ENCODE assay signal across 8 cellular contexts in the genomic region with DNA sequence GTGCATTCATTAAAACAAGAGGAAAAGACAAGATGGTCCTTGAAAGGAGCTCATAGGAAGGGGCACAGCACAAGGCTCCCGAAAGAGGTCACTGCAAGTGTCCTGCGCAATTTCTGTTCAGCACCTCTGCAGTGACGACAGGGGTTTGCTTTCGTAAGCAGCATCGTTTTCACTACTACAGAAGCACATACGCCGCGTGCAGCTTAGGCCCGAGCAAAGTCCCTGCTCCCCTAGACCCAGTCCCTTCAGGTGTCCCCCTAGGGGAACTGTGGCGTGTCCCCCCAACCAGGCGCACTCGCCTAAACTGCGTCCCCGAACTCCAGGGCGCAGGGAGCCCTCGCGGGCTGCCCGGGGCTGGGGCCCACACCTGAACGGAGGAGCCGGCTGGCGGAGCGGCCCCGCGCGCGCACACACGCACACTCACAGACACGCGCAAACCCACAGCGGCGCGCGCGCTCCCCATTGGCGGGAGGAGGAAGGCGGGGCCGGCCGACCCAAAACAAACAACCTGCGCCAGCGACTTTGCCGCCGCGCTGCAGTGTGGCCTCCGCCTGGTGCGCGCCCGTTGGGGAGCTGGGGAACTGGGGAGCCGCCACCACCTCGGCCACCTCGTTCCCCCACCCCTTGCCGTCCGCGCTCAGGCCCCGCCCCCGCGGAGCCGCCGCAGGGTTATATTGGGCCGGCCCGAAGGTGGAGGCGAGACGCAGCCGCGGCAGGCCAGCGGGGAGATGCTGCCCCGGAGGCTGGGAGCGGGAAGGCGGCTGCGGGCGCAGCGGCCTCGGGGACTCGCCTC. TPM values are rescaled to one million over a fixed set of nuclear protein-coding genes. Genes with fewer than 3 reads are reported as not detected.
A peak's percentile ranks its signal among the peaks of the same experiment; 100 is the strongest.
DNase-seq lines count a peak whose midpoint lies in the region; ATAC-seq and TF ChIP-seq lines count a peak whose summit lies in the region.

A gene with protein sequence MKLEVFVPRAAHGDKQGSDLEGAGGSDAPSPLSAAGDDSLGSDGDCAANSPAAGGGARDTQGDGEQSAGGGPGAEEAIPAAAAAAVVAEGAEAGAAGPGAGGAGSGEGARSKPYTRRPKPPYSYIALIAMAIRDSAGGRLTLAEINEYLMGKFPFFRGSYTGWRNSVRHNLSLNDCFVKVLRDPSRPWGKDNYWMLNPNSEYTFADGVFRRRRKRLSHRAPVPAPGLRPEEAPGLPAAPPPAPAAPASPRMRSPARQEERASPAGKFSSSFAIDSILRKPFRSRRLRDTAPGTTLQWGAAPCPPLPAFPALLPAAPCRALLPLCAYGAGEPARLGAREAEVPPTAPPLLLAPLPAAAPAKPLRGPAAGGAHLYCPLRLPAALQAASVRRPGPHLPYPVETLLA (plus strand): TSS at position 699 of the 793 bp plus-strand sequence. CDS start 607 bp downstream, outside the sequence.

- peaks cover 0 to 4% (median 0%) of the 10 kb centered on the region in 5 donors for H3K9me3 Mint-ChIP-seq in CD8-positive, alpha-beta memory T cell

- CTCF ChIA-PET in CD8-positive, alpha-beta memory T cell (lab: Charles Lee), result no interaction called here

- peak within 1 kb of the TSS; percentile 51 to 58 for H3K9ac ChIP-seq in stomach smooth muscle (ENCODE audit: low read length in 2 of 2)

- peaks cover 12% of the 10 kb centered on the region for H3K27me3 ChIP-seq in CD8-positive, alpha-beta memory T cell (ENCODE audit: insufficient read depth, low read length, poor library complexity, severe bottlenecking)
- H3K27me3 ChIP-seq in MG63, result peaks cover 4% of the 10 kb centered on the region; the same call in 1 of the 2 replicates
- H3K27me3 ChIP-seq in stomach smooth muscle (ENCODE audit: control insufficient read depth in 1 of 2, insufficient read depth in 2 of 2, low read length in 2 of 2), result peaks cover 12 to 13% of the 10 kb centered on the region in 2 donors
- H3K27me3 ChIP-seq in HAP-1 (ENCODE audit: low read depth), result peaks cover 57% of the 10 kb centered on the region

- H3K36me3 ChIP-seq in CD8-positive, alpha-beta memory T cell (ENCODE audit: insufficient read depth, low read length), result no peaks in the 10 kb centered on the region
- no peaks in the 10 kb centered on the region for H3K36me3 ChIP-seq in MG63
- H3K36me3 ChIP-seq in stomach smooth muscle (ENCODE audit: control insufficient read depth in 2 of 2, insufficient read depth in 2 of 2, low read length in 2 of 2), result no peaks in the 10 kb centered on the region
- no peaks in the 10 kb centered on the region for H3K36me3 ChIP-seq in HAP-1 (replicated peaks)

- no peak within 1 kb of the TSS for H3K27ac ChIP-seq in CD8-positive, alpha-beta memory T cell (ENCODE audit: low read depth, low read length)
- peak within 1 kb of the TSS; percentile 41 for H3K27ac ChIP-seq in stomach smooth muscle (ENCODE audit: low read length)

- H3K4me3 ChIP-seq in CD8-positive, alpha-beta memory T cell (ENCODE audit: low read length), result no peak within 1 kb of the TSS
- H3K4me3 ChIP-seq in MG63 (peak within 1 kb of the TSS; percentile 44), cardiac fibroblast (replicated peaks in 1 of 2; ENCODE audit: low read depth in 2 of 2, low read length in 2 of 2) (peak within 1 kb of the TSS; percentile 25 to 32), stomach smooth muscle (ENCODE audit: low read length in 2 of 2) (peak within 1 kb of the TSS; percentile 56 to 75), HAP-1 (no peak within 1 kb of the TSS)

- H3K4me1 Mint-ChIP-seq in CD8-positive, alpha-beta memory T cell, result peaks cover 18 to 38% (median 23%) of the 10 kb centered on the region in 3 donors

- in situ Hi-C loops in HAP-1 (cut with MboI; ENCODE audit: low sequenced_read_pairs), result no loop called here

- no peaks in the 10 kb centered on the region for H3K4me1 ChIP-seq in CD8-positive, alpha-beta memory T cell (ENCODE audit: insufficient read depth, low read length)
- H3K4me1 ChIP-seq in stomach smooth muscle (ENCODE audit: control insufficient read depth, insufficient read depth, low read length) (peaks cover 15% of the 10 kb centered on the region), HAP-1 (no peaks in the 10 kb centered on the region)

- peak within 1 kb of the TSS in 6 of 7 donors; percentile 38 to 85 (median 61) for H3K4me3 Mint-ChIP-seq in CD8-positive, alpha-beta memory T cell

- no peaks in the 10 kb centered on the region for H3K9me3 ChIP-seq in CD8-positive, alpha-beta memory T cell (ENCODE audit: low read length)
- H3K9me3 ChIP-seq in MG63 (no peaks in the 10 kb centered on the region), stomach smooth muscle (ENCODE audit: control insufficient read depth in 2 of 2, low read length in 2 of 2) (no peaks in the 10 kb centered on the region), HAP-1 (no peaks in the 10 kb centered on the region)

- POLR2A ChIA-PET in CD8-positive, alpha-beta memory T cell (lab: Charles Lee), result no interaction called here

- peaks cover 64 to 76% of the 10 kb centered on the region in 2 donors for H3K27me3 Mint-ChIP-seq in CD8-positive, alpha-beta memory T cell

- ATAC-seq in GM21619 (IDR thresholded peaks at IDR 0.05; ENCODE audit: unreplicated experiment), result no peak

- H3K36me3 Mint-ChIP-seq in CD8-positive, alpha-beta memory T cell, result no peaks in the 10 kb centered on the region

- H3K27ac Mint-ChIP-seq in CD8-positive, alpha-beta memory T cell, result no peak within 1 kb of the TSS

- no peak for TF ChIP-seq CTCF in cardiac fibroblast (IDR thresholded peaks at IDR 0.05; ENCODE audit: low read depth, low read length)

- DNase-seq in CD8-positive, alpha-beta memory T cell, result no peak
- DNase-seq in MG63 (peak; percentile 51), cardiac fibroblast (ENCODE audit: low read depth in 2 of 2) (peak in 1 of 2 donors; percentile 29), kidney tubule cell (ENCODE audit: low spot score) (peak; percentile 51), HAP-1 (ENCODE audit: low spot score in 2 of 2) (no peak), NCI-H524 treated with DMSO at 0.1 percent for 48 hours (lab: John Stamatoyannopoulos, UW) (no peak)

RNA-seq across cellular contexts. Expression of the gene that starts here (rescaled TPM):
- not detected for total RNA-seq in CD8-positive, alpha-beta memory T cell
- polyA plus RNA-seq in CD8-positive, alpha-beta memory T cell, result not detected
- total RNA-seq in MG63 (2014; rRNA removed; shearing (Covaris generic); ENCODE audit: low replicate concordance), result 0.56 TPM in 1 of 2 replicates, not detected in the other

Comparison
In these comparisons a context has a peak if more than half of its experiments do, and no peak if none do; other contexts are left out.
1. Peak in DNase-seq and H3K4me3 ChIP-seq in MG63; RNA of the gene not detected or under 1 TPM.
2. H3K4me3 ChIP-seq: peak in cardiac fibroblast (2 of 2) and stomach smooth muscle (2 of 2); none in CD8-positive, alpha-beta memory T cell (single experiment) and HAP-1 (single experiment).